ENCODE assay signal across 8 cellular contexts in the genomic region with DNA sequence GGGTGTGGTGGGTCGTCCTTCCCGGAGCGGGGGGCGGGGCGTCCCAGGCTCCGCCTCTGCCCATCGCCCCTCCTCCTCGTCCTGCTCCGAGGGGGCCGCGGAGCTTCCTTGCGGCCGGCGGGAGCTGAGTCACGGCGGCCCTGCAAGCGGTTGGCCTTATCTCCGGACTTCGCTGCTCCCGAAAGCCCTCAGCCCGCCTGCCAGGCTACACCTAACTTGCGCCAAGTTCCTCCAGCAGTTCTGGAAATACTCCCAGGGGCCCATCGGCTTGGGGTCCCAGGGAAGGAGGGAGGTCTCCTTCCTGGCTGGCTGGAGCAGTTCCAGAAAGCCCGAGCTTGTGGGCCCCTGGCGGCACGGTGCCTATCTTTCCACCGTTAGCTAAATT. TPM values are rescaled to one million over a fixed set of nuclear protein-coding genes. Genes with fewer than 3 reads are reported as not detected.
DNase-seq lines count a peak whose midpoint lies in the region; ATAC-seq, FAIRE-seq and TF ChIP-seq lines count a peak whose summit lies in the region.

No MANE protein-coding gene starts in this region.

- no CpG with 5 or more reads among the region's 27 CpGs for WGBS in neuronal stem cell (ENCODE audit: extremely low coverage in 2 of 2, insufficient read length in 2 of 2, insufficient replicate concordance in 1 of 2), 2 donors
- WGBS in thyroid gland, 2 donors, result 0 to 1% methylated on average over 3 to 18 of the region's 27 CpGs

- CTCF ChIA-PET in Caco-2 (lab: Charles Lee), result no interaction called here
- CTCF ChIA-PET in activated naive CD4-positive, alpha-beta T cell treated with anti-CD3 and anti-CD28 coated beads for 36 hours (lab: Charles Lee), result interaction anchor here (0.6 to 2.8 kb wide), 6 partner anchors 55 to 121 kb away, joined by 3 to 13 read pairs (median 4); no protein-coding TSS in a partner anchor

- H2BK120ac ChIP-seq in neuronal stem cell (ENCODE audit: low read depth, low read length), result no peak overlapping the region

- H2BK5ac ChIP-seq in neuronal stem cell (ENCODE audit: low read length), result peak overlapping the region; percentile 19

- H2BK12ac ChIP-seq in neuronal stem cell (ENCODE audit: low read length), result no peak overlapping the region

- no peak overlapping the region for H3K4ac ChIP-seq in neuronal stem cell (ENCODE audit: low read length)

- no peaks in the 10 kb centered on the region for H3K9me3 ChIP-seq in Caco-2
- H3K9me3 ChIP-seq in neuronal stem cell (replicated peaks in 1 of 2; ENCODE audit: control insufficient read depth in 2 of 2, insufficient read depth in 1 of 2, low read depth in 1 of 2, low read length in 2 of 2), result no peaks in the 10 kb centered on the region
- H3K9me3 ChIP-seq in thyroid gland, result no peaks in the 10 kb centered on the region

- H3K9ac ChIP-seq in neuronal stem cell (ENCODE audit: low read depth, low read length, poor library complexity), result peak overlapping the region; percentile 61

- no peak for FAIRE-seq in frontal cortex (lab: Jason Lieb, UNC)

- POLR2A ChIA-PET in Caco-2 (lab: Charles Lee), result interaction anchor here (0.6 to 1.7 kb wide), 2 partner anchors 34 to 40 kb away, joined by 3 to 9 read pairs; no protein-coding TSS in a partner anchor

- H3K4me1 ChIP-seq in Caco-2, result peaks cover 12% of the 10 kb centered on the region
- peaks cover 4 to 8% of the 10 kb centered on the region in 2 donors for H3K4me1 ChIP-seq in neuronal stem cell (ENCODE audit: control insufficient read depth in 2 of 2, insufficient read depth in 1 of 2, low read depth in 1 of 2, low read length in 2 of 2)
- H3K4me1 ChIP-seq in thyroid gland, result peaks cover 16 to 38% of the 10 kb centered on the region in 2 donors

- peak overlapping the region; percentile 62 for H3K23ac ChIP-seq in neuronal stem cell (ENCODE audit: low read depth, low read length, poor library complexity)

- H3K27me3 ChIP-seq in Caco-2 (replicated peaks; ENCODE audit: control insufficient read depth, insufficient read depth, low read length) (no peaks in the 10 kb centered on the region), neuronal stem cell (ENCODE audit: control insufficient read depth in 3 of 3, insufficient read depth in 3 of 3, low read depth in 1 of 3, low read length in 3 of 3) (peaks cover 0 to 45% (median 0%) of the 10 kb centered on the region in 3 experiments), thyroid gland (no peaks in the 10 kb centered on the region)

- H3K36me3 ChIP-seq in Caco-2 (ENCODE audit: control insufficient read depth, insufficient read depth, low read length) (no peaks in the 10 kb centered on the region), neuronal stem cell (replicated peaks in 1 of 2; ENCODE audit: control insufficient read depth in 2 of 2, insufficient read depth in 2 of 2, low read length in 2 of 2) (no peaks in the 10 kb centered on the region), thyroid gland (no peaks in the 10 kb centered on the region)

- BruUV-seq in Caco-2 (replicated peaks; lab: Mats Ljungman, UMichigan), result no TSS peak

- H2AK5ac ChIP-seq in neuronal stem cell (ENCODE audit: low read depth, low read length), result no peak overlapping the region

- TF ChIP-seq CTCF in Caco-2 (IDR thresholded peaks at IDR 0.05; ENCODE audit: insufficient read depth in 1 of 2, low read depth in 1 of 2, low read length in 1 of 2, severe bottlenecking in 1 of 2, unreplicated experiment in 1 of 2), result no peak
- TF ChIP-seq CTCF in thyroid gland (IDR thresholded peaks at IDR 0.05), result peak in 2 of 6 experiments; percentile 18 to 20

- no peaks in the 10 kb centered on the region for H3K79me1 ChIP-seq in neuronal stem cell (ENCODE audit: low read depth, low read length)

- H4K91ac ChIP-seq in neuronal stem cell (ENCODE audit: low read depth, low read length, poor library complexity), result no peak overlapping the region

- intact Hi-C loops in Caco-2 (cut with micrococcal nuclease; ENCODE audit: unreplicated experiment), result no loop called here
- intact Hi-C loops in activated naive CD4-positive, alpha-beta T cell treated with anti-CD3 and anti-CD28 coated beads for 36 hours (cut with micrococcal nuclease), result loop anchor here (1.0 to 2.0 kb wide), 6 partner anchors 29 to 240 kb away; a partner anchor contains a TSS
- intact Hi-C loops in thyroid gland (cut with DNase I), result loop anchor here (10.0 kb wide), 2 partner anchors 51 to 59 kb away; a partner anchor contains a TSS

- no peak overlapping the region for H2BK15ac ChIP-seq in neuronal stem cell (ENCODE audit: low read length)

- no peak overlapping the region for H4K8ac ChIP-seq in neuronal stem cell (ENCODE audit: low read depth, low read length)

- H3K4me3 Mint-ChIP-seq in Caco-2 (ENCODE audit: unreplicated experiment), result peak overlapping the region; percentile 47
- peak overlapping the region; percentile 81 for H3K4me3 Mint-ChIP-seq in activated naive CD4-positive, alpha-beta T cell treated with anti-CD3 and anti-CD28 coated beads for 36 hours

- H3K27ac Mint-ChIP-seq in Caco-2 (ENCODE audit: unreplicated experiment), result no peak overlapping the region
- peak overlapping the region; percentile 81 for H3K27ac Mint-ChIP-seq in activated naive CD4-positive, alpha-beta T cell treated with anti-CD3 and anti-CD28 coated beads for 36 hours

- H3K27me3 Mint-ChIP-seq in Caco-2 (ENCODE audit: insufficient read depth, unreplicated experiment), result no peaks in the 10 kb centered on the region
- no peaks in the 10 kb centered on the region for H3K27me3 Mint-ChIP-seq in activated naive CD4-positive, alpha-beta T cell treated with anti-CD3 and anti-CD28 coated beads for 36 hours (ENCODE audit: low read depth)

- peak; percentile 88 for ATAC-seq in GM19455 (IDR thresholded peaks at IDR 0.05; ENCODE audit: unreplicated experiment)

- no peaks in the 10 kb centered on the region for H3K9me3 Mint-ChIP-seq in Caco-2 (ENCODE audit: unreplicated experiment)
- no peaks in the 10 kb centered on the region for H3K9me3 Mint-ChIP-seq in activated naive CD4-positive, alpha-beta T cell treated with anti-CD3 and anti-CD28 coated beads for 36 hours

- DNase-seq in Caco-2 (peak; percentile 52 to 56), HPDE6-E6E7 (ENCODE audit: extremely low spot score) (peak; percentile 94), RPMI8226 (peak; percentile 82), frontal cortex (ENCODE audit: low spot score in 2 of 2) (peak; percentile 60 to 89), neuronal stem cell (ENCODE audit: low spot score) (peak; percentile 60), thyroid gland (peak; percentile 87 to 89)
- DNase-seq in activated naive CD4-positive, alpha-beta T cell treated with anti-CD3 and anti-CD28 coated beads for 36 hours, result peak; percentile 73

- H3K27ac ChIP-seq in neuronal stem cell (replicated peaks; ENCODE audit: low read length) (no peak overlapping the region), thyroid gland (peak overlapping the region; percentile 96 to 100 (median 100))

- peak overlapping the region; percentile 94 for H2AFZ ChIP-seq in neuronal stem cell (ENCODE audit: low read length)

- peak in 1 of 2 donors; percentile 87 for TF ChIP-seq POLR2A in thyroid gland (IDR thresholded peaks at IDR 0.05)

- peaks cover 7% of the 10 kb centered on the region for H3K4me1 Mint-ChIP-seq in Caco-2 (ENCODE audit: low read depth, unreplicated experiment)
- H3K4me1 Mint-ChIP-seq in activated naive CD4-positive, alpha-beta T cell treated with anti-CD3 and anti-CD28 coated beads for 36 hours (ENCODE audit: low read depth), result peaks cover 19% of the 10 kb centered on the region

- H3K36me3 Mint-ChIP-seq in Caco-2 (ENCODE audit: insufficient read depth, unreplicated experiment), result no peaks in the 10 kb centered on the region
- no peaks in the 10 kb centered on the region for H3K36me3 Mint-ChIP-seq in activated naive CD4-positive, alpha-beta T cell treated with anti-CD3 and anti-CD28 coated beads for 36 hours (ENCODE audit: low read depth)

- peak overlapping the region; percentile 94 for H3K4me2 ChIP-seq in neuronal stem cell (ENCODE audit: insufficient read depth, low read length, poor library complexity, severe bottlenecking)

- peak overlapping the region; percentile 92 for H3K18ac ChIP-seq in neuronal stem cell (ENCODE audit: low read length)

- no peak overlapping the region for H3K14ac ChIP-seq in neuronal stem cell (ENCODE audit: low read length)

- H3K4me3 ChIP-seq in Caco-2 (ENCODE audit: low read depth, low read length), result no peak overlapping the region
- peak overlapping the region; percentile 27 to 72 for H3K4me3 ChIP-seq in neuronal stem cell (ENCODE audit: low read length in 2 of 2)
- peak overlapping the region in 2 of 3 donors; percentile 34 to 37 for H3K4me3 ChIP-seq in thyroid gland (replicated peaks in 1 of 3)

RNA-seq across cellular contexts. Expression of a gene that starts 54.2 kb away (rescaled TPM):
- total RNA-seq in Caco-2 (2022) (49.8 and 53.2 TPM in 2 replicates), frontal cortex (68.1 TPM), thyroid gland (10 to 100 TPM; 27.9 to 42.3 (median 34.8) TPM)
- total RNA-seq in activated naive CD4-positive, alpha-beta T cell treated with anti-CD3 and anti-CD28 coated beads for 36 hours, result 10 to 100 TPM; 31.1 to 31.5 TPM
- polyA plus RNA-seq in neuronal stem cell (2013, experiment 1 of 2), result 58.5 TPM
- polyA plus RNA-seq in neuronal stem cell (2013, experiment 2 of 2), result 58.2 TPM

RNA-seq across cellular contexts. Expression of a gene that starts 59.6 kb away (rescaled TPM):
- total RNA-seq in Caco-2 (2022), result 65.3 and 67.6 TPM in 2 replicates
- 10 to 100 TPM; 78.4 to 86.6 TPM for total RNA-seq in activated naive CD4-positive, alpha-beta T cell treated with anti-CD3 and anti-CD28 coated beads for 36 hours
- total RNA-seq in frontal cortex, result 2.4 TPM
- 1.5 TPM for polyA plus RNA-seq in neuronal stem cell (2013, experiment 1 of 2)
- 1.3 TPM for polyA plus RNA-seq in neuronal stem cell (2013, experiment 2 of 2)
- total RNA-seq in thyroid gland, result 100 to 1,000 TPM in 1 of 4 donors, 10 to 100 TPM in 3; 51.7 to 116 (median 76.6) TPM

Comparison
In these comparisons a context has a peak if more than half of its experiments do, and no peak if none do; other contexts are left out.
1. RNA of a gene that starts 59.6 kb away (total RNA-seq): 78.4 to 86.6 TPM in activated naive CD4-positive, alpha-beta T cell treated with anti-CD3 and anti-CD28 coated beads for 36 hours, 51.7 to 116 TPM in thyroid gland and 65.3 to 67.6 TPM in Caco-2; 2.4 TPM in frontal cortex (single experiment); every median in the first group is over 10 times any median in the second.
2. Peak in every context shown above with its lines, with median percentiles within 50 percentile points of each other: DNase-seq.